Comparison of ENCODE assay signal across 9 cellular contexts in the genomic region with DNA sequence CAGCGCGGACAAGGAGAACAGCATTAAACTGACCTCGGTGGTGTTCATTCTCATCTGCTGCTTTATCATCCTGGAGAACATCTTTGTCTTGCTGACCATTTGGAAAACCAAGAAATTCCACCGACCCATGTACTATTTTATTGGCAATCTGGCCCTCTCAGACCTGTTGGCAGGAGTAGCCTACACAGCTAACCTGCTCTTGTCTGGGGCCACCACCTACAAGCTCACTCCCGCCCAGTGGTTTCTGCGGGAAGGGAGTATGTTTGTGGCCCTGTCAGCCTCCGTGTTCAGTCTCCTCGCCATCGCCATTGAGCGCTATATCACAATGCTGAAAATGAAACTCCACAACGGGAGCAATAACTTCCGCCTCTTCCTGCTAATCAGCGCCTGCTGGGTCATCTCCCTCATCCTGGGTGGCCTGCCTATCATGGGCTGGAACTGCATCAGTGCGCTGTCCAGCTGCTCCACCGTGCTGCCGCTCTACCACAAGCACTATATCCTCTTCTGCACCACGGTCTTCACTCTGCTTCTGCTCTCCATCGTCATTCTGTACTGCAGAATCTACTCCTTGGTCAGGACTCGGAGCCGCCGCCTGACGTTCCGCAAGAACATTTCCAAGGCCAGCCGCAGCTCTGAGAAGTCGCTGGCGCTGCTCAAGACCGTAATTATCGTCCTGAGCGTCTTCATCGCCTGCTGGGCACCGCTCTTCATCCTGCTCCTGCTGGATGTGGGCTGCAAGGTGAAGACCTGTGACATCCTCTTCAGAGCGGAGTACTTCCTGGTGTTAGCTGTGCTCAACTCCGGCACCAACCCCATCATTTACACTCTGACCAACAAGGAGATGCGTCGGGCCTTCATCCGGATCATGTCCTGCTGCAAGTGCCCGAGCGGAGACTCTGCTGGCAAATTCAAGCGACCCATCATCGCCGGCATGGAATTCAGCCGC. TPM values are rescaled to one million over a fixed set of nuclear protein-coding genes. Genes with fewer than 3 reads are reported as not detected.
A peak's percentile ranks its signal among the peaks of the same experiment; 100 is the strongest.
DNase-seq lines count a peak whose midpoint lies in the region; ATAC-seq, FAIRE-seq and TF ChIP-seq lines count a peak whose summit lies in the region.
"Had no signal": no experiment of that assay in that cellular context is flagged by ENCODE, and none has a peak within 500 bp of the region (broad histone marks: within the 10 kb centered on the region; RNA-seq: fewer than 3 reads in every experiment).

No MANE protein-coding gene starts in this region.

- no peaks in the 10 kb centered on the region for H3K27me3 Mint-ChIP-seq in activated T-cell treated with anti-CD3 and anti-CD28 coated beads, Interleukin-2, amount 50 U/mL, for 24 hours

- ATAC-seq in stimulated activated effector memory CD8-positive, alpha-beta T cell treated with anti-CD3 and anti-CD28 coated beads, Interleukin-12 subunit alpha, Interleukin-12 subunit beta, amount 100 ng/mL, for 72 hours = peak; percentile 61
- ATAC-seq in GM19397 (IDR thresholded peaks at IDR 0.05; ENCODE audit: unreplicated experiment) (no peak), GM18519 (IDR thresholded peaks at IDR 0.05; ENCODE audit: low FRiP score, unreplicated experiment) (no peak)

- no peaks in the 10 kb centered on the region for H3K9me1 ChIP-seq in keratinocyte (ENCODE audit: control insufficient read depth, extremely low read depth, insufficient read depth, low read length)

- H3K9me3 ChIP-seq in MM.1S (replicated peaks; ENCODE audit: insufficient read depth, low read length) = no peaks in the 10 kb centered on the region
- no peaks in the 10 kb centered on the region for H3K9me3 ChIP-seq in keratinocyte (ENCODE audit: control insufficient read depth, low read depth, low read length)
- H3K9me3 ChIP-seq: neutrophil had no signal

- H3K9me3 Mint-ChIP-seq in activated T-cell treated with anti-CD3 and anti-CD28 coated beads, Interleukin-2, amount 50 U/mL, for 24 hours = no peaks in the 10 kb centered on the region
- H3K9me3 Mint-ChIP-seq in stimulated activated effector memory CD8-positive, alpha-beta T cell treated with anti-CD3 and anti-CD28 coated beads, Interleukin-12 subunit alpha, Interleukin-12 subunit beta, amount 100 ng/mL, for 72 hours = no peaks in the 10 kb centered on the region

- no peaks in the 10 kb centered on the region for H4K20me1 ChIP-seq in MM.1S (ENCODE audit: insufficient read depth, low read length)
- H4K20me1 ChIP-seq in keratinocyte (ENCODE audit: control insufficient read depth, extremely low read depth, insufficient read depth, low read length) = no peaks in the 10 kb centered on the region

- FAIRE-seq in keratinocyte (lab: Jason Lieb, UNC) = no peak

- H3K27me3 ChIP-seq in MM.1S (replicated peaks; ENCODE audit: insufficient read depth, low read length) = peaks cover 42% of the 10 kb centered on the region
- H3K27me3 ChIP-seq in keratinocyte (ENCODE audit: control insufficient read depth, extremely low read depth, insufficient read depth, low read length) = no peaks in the 10 kb centered on the region

- H3K9ac ChIP-seq in MM.1S (ENCODE audit: low read length) = no peak overlapping the region
- H3K9ac ChIP-seq in keratinocyte (ENCODE audit: control insufficient read depth, extremely low read depth, insufficient read depth, low read length) = no peak overlapping the region

- H3F3A ChIP-seq in MM.1S (ENCODE audit: insufficient read depth, low read length) = 0 out of 2 replicates have a peak, but pooled peaks cover 6% of the 10 kb centered on the region

- H3K27ac ChIP-seq in MM.1S (ENCODE audit: low read length) = no peak overlapping the region
- no peak overlapping the region for H3K27ac ChIP-seq in keratinocyte (ENCODE audit: control insufficient read depth, insufficient read depth, low read length)
- H3K27ac ChIP-seq: neutrophil had no signal

- H3K36me3 Mint-ChIP-seq in activated T-cell treated with anti-CD3 and anti-CD28 coated beads, Interleukin-2, amount 50 U/mL, for 24 hours (ENCODE audit: low read depth) = peaks cover 92% of the 10 kb centered on the region
- H3K36me3 Mint-ChIP-seq in stimulated activated effector memory CD8-positive, alpha-beta T cell treated with anti-CD3 and anti-CD28 coated beads, Interleukin-12 subunit alpha, Interleukin-12 subunit beta, amount 100 ng/mL, for 72 hours = peaks cover 94% of the 10 kb centered on the region

- H3K4me3 ChIP-seq in MM.1S (ENCODE audit: low read length) = no peak overlapping the region
- no peak overlapping the region for H3K4me3 ChIP-seq in keratinocyte (ENCODE audit: control insufficient read depth in 2 of 3, extremely low read depth in 1 of 3, insufficient read depth in 2 of 3, low read depth in 1 of 3, low read length in 3 of 3)

- H3K36me3 ChIP-seq in MM.1S (replicated peaks; ENCODE audit: insufficient read depth, low read length) (no peaks in the 10 kb centered on the region), keratinocyte (ENCODE audit: control insufficient read depth in 2 of 2, extremely low read depth in 1 of 2, insufficient read depth in 2 of 2, low read length in 2 of 2) (peaks cover 4 to 6% of the 10 kb centered on the region in 2 experiments)
- H3K36me3 ChIP-seq: neutrophil had no signal

- dilution Hi-C loops in keratinocyte (cut with MboI; ENCODE audit: extremely low pct_ligation_motif_present, low sequenced_read_pairs) = no loop called here

- H3K79me2 ChIP-seq in MM.1S (ENCODE audit: low read length) = no peaks in the 10 kb centered on the region
- peaks cover 1% of the 10 kb centered on the region for H3K79me2 ChIP-seq in keratinocyte (ENCODE audit: control insufficient read depth, insufficient read depth, low read length)

- H3K27ac Mint-ChIP-seq in activated T-cell treated with anti-CD3 and anti-CD28 coated beads, Interleukin-2, amount 50 U/mL, for 24 hours = peak overlapping the region; percentile 97
- peak overlapping the region; percentile 98 for H3K27ac Mint-ChIP-seq in stimulated activated effector memory CD8-positive, alpha-beta T cell treated with anti-CD3 and anti-CD28 coated beads, Interleukin-12 subunit alpha, Interleukin-12 subunit beta, amount 100 ng/mL, for 72 hours

- peak overlapping the region; percentile 39; the same call in 1 of the 2 replicates for H3K4me2 ChIP-seq in MM.1S (ENCODE audit: low read depth, low read length)
- H3K4me2 ChIP-seq in keratinocyte (ENCODE audit: control insufficient read depth, extremely low read depth, insufficient read depth, low read depth, low read length) = peak overlapping the region; percentile 52

- H3K9me2 ChIP-seq in MM.1S (replicated peaks; ENCODE audit: insufficient read depth, low read length) = no peaks in the 10 kb centered on the region

- no peak for TF ChIP-seq CTCF in MM.1S (IDR thresholded peaks at IDR 0.05; ENCODE audit: low read length)
- peak in 1 of 3 experiments; percentile 6 for TF ChIP-seq CTCF in keratinocyte (optimal IDR thresholded peaks at IDR 0.05 in 1 of 3, IDR thresholded peaks at IDR 0.05 in 1 of 3, conservative IDR thresholded peaks at IDR 0.05 in 1 of 3; ENCODE audit: extremely low read depth in 1 of 3, insufficient read depth in 2 of 3, low read length in 3 of 3)

- DNase-seq in MM.1S (no peak), keratinocyte (ENCODE audit: low read depth, low spot score) (no peak), SW 1271 (lab: John Stamatoyannopoulos, UW) (no peak), medulla oblongata (ENCODE audit: extremely low spot score) (no peak)
- DNase-seq in activated T-cell treated with anti-CD3 and anti-CD28 coated beads, Interleukin-2, amount 50 U/mL, for 24 hours = peak; percentile 75
- DNase-seq in stimulated activated effector memory CD8-positive, alpha-beta T cell treated with anti-CD3 and anti-CD28 coated beads, Interleukin-12 subunit alpha, Interleukin-12 subunit beta, amount 100 ng/mL, for 72 hours (ENCODE audit: low spot score in 2 of 2) = peak; percentile 46 to 81

- H3K4me1 ChIP-seq in MM.1S (ENCODE audit: low read length) (peaks cover 9% of the 10 kb centered on the region), keratinocyte (ENCODE audit: control insufficient read depth, extremely low read depth, insufficient read depth, low read length) (peaks cover 17% of the 10 kb centered on the region)

- H3K4me3 Mint-ChIP-seq in activated T-cell treated with anti-CD3 and anti-CD28 coated beads, Interleukin-2, amount 50 U/mL, for 24 hours = peak overlapping the region; percentile 100
- peak overlapping the region; percentile 97 for H3K4me3 Mint-ChIP-seq in stimulated activated effector memory CD8-positive, alpha-beta T cell treated with anti-CD3 and anti-CD28 coated beads, Interleukin-12 subunit alpha, Interleukin-12 subunit beta, amount 100 ng/mL, for 72 hours

- peaks cover 56% of the 10 kb centered on the region for H3K4me1 Mint-ChIP-seq in activated T-cell treated with anti-CD3 and anti-CD28 coated beads, Interleukin-2, amount 50 U/mL, for 24 hours (ENCODE audit: low read depth)
- peaks cover 62% of the 10 kb centered on the region for H3K4me1 Mint-ChIP-seq in stimulated activated effector memory CD8-positive, alpha-beta T cell treated with anti-CD3 and anti-CD28 coated beads, Interleukin-12 subunit alpha, Interleukin-12 subunit beta, amount 100 ng/mL, for 72 hours

- H2AFZ ChIP-seq in MM.1S (ENCODE audit: low read length) = no peak overlapping the region
- H2AFZ ChIP-seq in keratinocyte (ENCODE audit: control insufficient read depth, low read length) = no peak overlapping the region

RNA-seq across cellular contexts. Expression of gene S1PR1, which starts 2.5 kb away (rescaled TPM):
- 2.0 to 10.7 TPM (median 3.1 TPM) in 3 replicates for polyA plus RNA-seq in keratinocyte
- 0.19 TPM for polyA plus RNA-seq in keratinocyte (2011; ENCODE audit: low read depth)
- polyA plus RNA-seq in keratinocyte (2011; cell fraction: cytosol; rRNA removed) = 2.4 and 3.7 TPM in 2 replicates
- 4.5 and 5.6 TPM in 2 replicates for polyA plus RNA-seq in keratinocyte (2011; cell fraction: nucleus; rRNA removed)
- 0.30 and 6.2 TPM in 2 replicates for polyA plus RNA-seq in keratinocyte (2012; ENCODE audit: low replicate concordance)
- polyA minus RNA-seq in keratinocyte = 3.4 to 16.0 TPM (median 4.8 TPM) in 3 replicates
- 4.4 TPM for polyA minus RNA-seq in keratinocyte (2011; cell fraction: cytosol; rRNA and poly(A)+ RNA removed)
- 3.1 and 5.7 TPM in 2 replicates for polyA minus RNA-seq in keratinocyte (2011; cell fraction: nucleus; rRNA and poly(A)+ RNA removed)

Comparison
In these comparisons a context has a peak if more than half of its experiments do, and no peak if none do; other contexts are left out.
1. DNase-seq: peak in activated T-cell treated with anti-CD3 and anti-CD28 coated beads, Interleukin-2, amount 50 U/mL, for 24 hours (single experiment) and stimulated activated effector memory CD8-positive, alpha-beta T cell treated with anti-CD3 and anti-CD28 coated beads, Interleukin-12 subunit alpha, Interleukin-12 subunit beta, amount 100 ng/mL, for 72 hours (2 of 2); none in MM.1S (single experiment), keratinocyte (single experiment), SW 1271 (0 of 2) and medulla oblongata (single experiment).